In the genomic region with DNA sequence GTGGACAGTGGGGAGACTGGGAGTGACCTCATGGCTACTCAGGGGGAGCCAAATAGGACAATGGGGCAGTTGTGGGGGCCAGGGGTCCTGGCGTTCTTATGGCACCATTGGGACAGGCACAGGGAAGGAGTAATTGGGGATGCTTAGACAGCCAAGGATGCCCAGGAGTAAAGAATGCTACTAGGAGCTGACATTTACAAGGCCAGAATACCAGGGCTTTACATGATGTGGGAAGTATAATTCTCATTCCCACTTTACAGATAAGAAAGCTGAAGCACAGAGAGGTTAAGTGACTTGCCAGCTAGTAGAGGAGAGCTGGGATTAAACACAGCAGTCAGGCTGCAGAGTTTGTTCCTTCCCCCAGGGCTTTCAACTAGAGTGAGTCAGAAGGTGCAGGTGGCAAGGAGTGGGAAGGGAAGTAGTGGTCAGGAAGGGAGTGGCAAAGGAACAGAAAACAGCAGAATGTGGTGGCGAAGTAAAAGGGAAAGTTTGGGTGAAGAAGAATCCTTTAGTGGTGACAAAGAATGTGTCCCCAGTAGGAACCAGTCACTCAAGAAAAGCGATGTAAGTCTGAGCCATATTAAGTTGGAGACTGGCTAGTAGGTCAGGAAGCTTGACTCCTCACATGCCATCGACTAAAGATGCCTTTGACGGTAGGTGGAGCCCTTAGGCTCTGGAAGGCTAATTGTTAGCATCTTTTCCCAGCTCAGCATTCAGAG, we compare ENCODE assay signal across 8 cellular contexts. TPM values are rescaled to one million over a fixed set of nuclear protein-coding genes. Genes with fewer than 3 reads are reported as not detected.
DNase-seq lines count a peak whose midpoint lies in the region; ATAC-seq and TF ChIP-seq lines count a peak whose summit lies in the region.

No MANE protein-coding gene starts in this region.

- no peak overlapping the region for H3K27ac Mint-ChIP-seq in activated naive CD4-positive, alpha-beta T cell treated with anti-CD3 and anti-CD28 coated beads for 36 hours
- peak overlapping the region; percentile 59 for H3K27ac Mint-ChIP-seq in dendritic cell treated with granulocyte-macrophage colony-stimulating factor and Interleukin-4, amounts not matched to agents 40 ng/mL and 50 ng/mL, for 4 days
- H3K27ac Mint-ChIP-seq in CD4-positive, alpha-beta T cell = no peak overlapping the region

- H3K4me1 Mint-ChIP-seq in activated naive CD4-positive, alpha-beta T cell treated with anti-CD3 and anti-CD28 coated beads for 36 hours (ENCODE audit: low read depth) = peaks cover 7% of the 10 kb centered on the region
- peaks cover 77% of the 10 kb centered on the region for H3K4me1 Mint-ChIP-seq in dendritic cell treated with granulocyte-macrophage colony-stimulating factor and Interleukin-4, amounts not matched to agents 40 ng/mL and 50 ng/mL, for 4 days (ENCODE audit: low read depth)
- peaks cover 11% of the 10 kb centered on the region for H3K4me1 Mint-ChIP-seq in CD4-positive, alpha-beta T cell (ENCODE audit: low read depth)

- CTCF ChIA-PET in activated naive CD4-positive, alpha-beta T cell treated with anti-CD3 and anti-CD28 coated beads for 36 hours (lab: Charles Lee) = interaction anchor here (0.7 to 1.8 kb wide), 5 partner anchors 11 to 295 kb away, joined by 3 to 7 read pairs (median 3); no protein-coding TSS in a partner anchor
- CTCF ChIA-PET in CD4-positive, alpha-beta T cell (lab: Charles Lee) = no interaction called here

- no peak for TF ChIP-seq CTCF in omental fat pad (IDR thresholded peaks at IDR 0.05)
- no peak for TF ChIP-seq CTCF in CD4-positive, alpha-beta T cell (IDR thresholded peaks at IDR 0.05)

- intact Hi-C loops in activated naive CD4-positive, alpha-beta T cell treated with anti-CD3 and anti-CD28 coated beads for 36 hours (cut with micrococcal nuclease) = no loop called here
- intact Hi-C loops in dendritic cell treated with granulocyte-macrophage colony-stimulating factor and Interleukin-4, amounts not matched to agents 40 ng/mL and 50 ng/mL, for 4 days (cut with micrococcal nuclease) = loop anchor here (5.0 to 10.0 kb wide), 3 partner anchors 34 to 294 kb away; partner anchors contain the start of gene CPVL
- intact Hi-C loops in CD4-positive, alpha-beta T cell (cut with DNase I, micrococcal nuclease) = no loop called here

- DNase-seq in activated naive CD4-positive, alpha-beta T cell treated with anti-CD3 and anti-CD28 coated beads for 36 hours = peak; percentile 14
- no peak for DNase-seq in activated naive CD4-positive, alpha-beta T cell (lab: John Stamatoyannopoulos, UW)
- DNase-seq in NCI-H748 (lab: John Stamatoyannopoulos, UW; ENCODE audit: unreplicated experiment) = peak; percentile 66
- no peak for DNase-seq in omental fat pad (ENCODE audit: low spot score)
- no peak for DNase-seq in CD4-positive, alpha-beta T cell

- H3K27ac ChIP-seq in CD4-positive, alpha-beta T cell (ENCODE audit: low read depth, low read length) = no peak overlapping the region

- H3K9me3 ChIP-seq in CD4-positive, alpha-beta T cell (ENCODE audit: control insufficient read depth, low read length) = no peaks in the 10 kb centered on the region

- no peak overlapping the region for H3K4me3 Mint-ChIP-seq in activated naive CD4-positive, alpha-beta T cell treated with anti-CD3 and anti-CD28 coated beads for 36 hours
- peak overlapping the region; percentile 2 for H3K4me3 Mint-ChIP-seq in dendritic cell treated with granulocyte-macrophage colony-stimulating factor and Interleukin-4, amounts not matched to agents 40 ng/mL and 50 ng/mL, for 4 days
- no peak overlapping the region for H3K4me3 Mint-ChIP-seq in CD4-positive, alpha-beta T cell

- H3K9me3 Mint-ChIP-seq in activated naive CD4-positive, alpha-beta T cell treated with anti-CD3 and anti-CD28 coated beads for 36 hours = no peaks in the 10 kb centered on the region
- H3K9me3 Mint-ChIP-seq in dendritic cell treated with granulocyte-macrophage colony-stimulating factor and Interleukin-4, amounts not matched to agents 40 ng/mL and 50 ng/mL, for 4 days = no peaks in the 10 kb centered on the region
- no peaks in the 10 kb centered on the region for H3K9me3 Mint-ChIP-seq in CD4-positive, alpha-beta T cell

- no peaks in the 10 kb centered on the region for H3K36me3 Mint-ChIP-seq in activated naive CD4-positive, alpha-beta T cell treated with anti-CD3 and anti-CD28 coated beads for 36 hours (ENCODE audit: low read depth)
- H3K36me3 Mint-ChIP-seq in dendritic cell treated with granulocyte-macrophage colony-stimulating factor and Interleukin-4, amounts not matched to agents 40 ng/mL and 50 ng/mL, for 4 days (ENCODE audit: low read depth) = peaks cover 80% of the 10 kb centered on the region
- no peaks in the 10 kb centered on the region for H3K36me3 Mint-ChIP-seq in CD4-positive, alpha-beta T cell (ENCODE audit: low read depth)

- ATAC-seq in omental fat pad (ENCODE audit: low FRiP score) (peak; percentile 41), GM18873 (IDR thresholded peaks at IDR 0.05; ENCODE audit: low FRiP score, unreplicated experiment) (no peak), HG03432 (IDR thresholded peaks at IDR 0.05; ENCODE audit: unreplicated experiment) (no peak)
- no peak for ATAC-seq in CD4-positive, alpha-beta T cell (ENCODE audit: poor library complexity)

- H3K27me3 ChIP-seq in CD4-positive, alpha-beta T cell (ENCODE audit: control insufficient read depth, insufficient read depth, low read length) = no peaks in the 10 kb centered on the region

- POLR2A ChIA-PET in CD4-positive, alpha-beta T cell (lab: Charles Lee) = no interaction called here

- H3K27me3 Mint-ChIP-seq in activated naive CD4-positive, alpha-beta T cell treated with anti-CD3 and anti-CD28 coated beads for 36 hours (ENCODE audit: low read depth) = peaks cover 13% of the 10 kb centered on the region
- H3K27me3 Mint-ChIP-seq in dendritic cell treated with granulocyte-macrophage colony-stimulating factor and Interleukin-4, amounts not matched to agents 40 ng/mL and 50 ng/mL, for 4 days = no peaks in the 10 kb centered on the region
- peaks cover 6% of the 10 kb centered on the region for H3K27me3 Mint-ChIP-seq in CD4-positive, alpha-beta T cell

RNA-seq across cellular contexts. Expression of gene CPVL, which starts 32.8 kb away (rescaled TPM):
- total RNA-seq in activated naive CD4-positive, alpha-beta T cell treated with anti-CD3 and anti-CD28 coated beads for 36 hours = not detected
- total RNA-seq in omental fat pad = 10 to 100 TPM; 25.1 to 58.6 (median 38.6) TPM
- total RNA-seq in CD4-positive, alpha-beta T cell = 1 to 10 TPM; 3.8 to 4.5 TPM

Comparison
In these comparisons a context has a peak if more than half of its experiments do, and no peak if none do; other contexts are left out.
1. DNase-seq: peak in activated naive CD4-positive, alpha-beta T cell treated with anti-CD3 and anti-CD28 coated beads for 36 hours (single experiment) and NCI-H748 (single experiment); none in activated naive CD4-positive, alpha-beta T cell (0 of 4), omental fat pad (single experiment) and CD4-positive, alpha-beta T cell (0 of 10).
2. RNA of gene CPVL, which starts 32.8 kb away (total RNA-seq): 25.1 to 58.6 TPM in omental fat pad and 3.8 to 4.5 TPM in CD4-positive, alpha-beta T cell; not detected in activated naive CD4-positive, alpha-beta T cell treated with anti-CD3 and anti-CD28 coated beads for 36 hours; every median in the first group is over 4 times any median in the second.